ENCODE assay signal across 8 cellular contexts in genomic region chr5:178130576-178131445, GRCh38. TPM values are rescaled to one million over a fixed set of nuclear protein-coding genes. Genes with fewer than 3 reads are reported as not detected.
DNase-seq lines count a peak whose midpoint lies in the region; ATAC-seq, FAIRE-seq and TF ChIP-seq lines count a peak whose summit lies in the region.

A gene with protein sequence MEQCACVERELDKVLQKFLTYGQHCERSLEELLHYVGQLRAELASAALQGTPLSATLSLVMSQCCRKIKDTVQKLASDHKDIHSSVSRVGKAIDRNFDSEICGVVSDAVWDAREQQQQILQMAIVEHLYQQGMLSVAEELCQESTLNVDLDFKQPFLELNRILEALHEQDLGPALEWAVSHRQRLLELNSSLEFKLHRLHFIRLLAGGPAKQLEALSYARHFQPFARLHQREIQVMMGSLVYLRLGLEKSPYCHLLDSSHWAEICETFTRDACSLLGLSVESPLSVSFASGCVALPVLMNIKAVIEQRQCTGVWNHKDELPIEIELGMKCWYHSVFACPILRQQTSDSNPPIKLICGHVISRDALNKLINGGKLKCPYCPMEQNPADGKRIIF (plus strand): TSS chr5:178131014. CDS start chr5:178138120, 7,106 bp downstream.

- peaks cover 3 to 8% (median 6%) of the 10 kb centered on the region in 3 donors for H3K4me1 ChIP-seq in pancreas
- H3K4me1 ChIP-seq in tibial artery = peaks cover 0 to 18% (median 12%) of the 10 kb centered on the region in 4 donors

- H3K27me3 ChIP-seq in pancreas = no peaks in the 10 kb centered on the region
- no peaks in the 10 kb centered on the region for H3K27me3 ChIP-seq in tibial artery

- peak within 1 kb of the TSS; percentile 85 to 88 (median 85) for H3K27ac ChIP-seq in pancreas
- H3K27ac ChIP-seq in tibial artery = peak within 1 kb of the TSS; percentile 90 to 95

- peak; percentile 82 for TF ChIP-seq POLR2A in GM10847 (IDR thresholded peaks at IDR 0.05; ENCODE audit: extremely low read depth, insufficient read length)
- TF ChIP-seq POLR2A in NB4 (IDR thresholded peaks at IDR 0.05; ENCODE audit: extremely low read depth, insufficient read length) = peak; percentile 50

- intact Hi-C loops in Right ventricle myocardium inferior (cut with DNase I) (loop anchor here (2.0 kb wide), 1 partner anchor 18 kb away; the partner anchor contains the start of gene N4BP3), pancreas (cut with DNase I) (no loop called here), tibial artery (cut with DNase I; ENCODE audit: low total_unique reads) (no loop called here)

- DNase-seq in HFF-Myc (ENCODE audit: extremely low read depth, low read depth) (no peak), NB4 (ENCODE audit: low read depth) (peak; percentile 87), SW480 (ENCODE audit: low spot score) (peak; percentile 82), Right ventricle myocardium inferior (ENCODE audit: missing footprints) (peak; percentile 93), pancreas (peak; percentile 80 to 96 (median 88)), tibial artery (peak; percentile 77 to 89)
- peak; percentile 66 for DNase-seq in activated naive CD8-positive, alpha-beta T cell treated with anti-CD3 and anti-CD28 coated beads, Interleukin-2, amount 50 U/mL, for 16 hours (ENCODE audit: low read depth, low spot score)

- H3K9me3 ChIP-seq in pancreas = no peaks in the 10 kb centered on the region
- no peaks in the 10 kb centered on the region for H3K9me3 ChIP-seq in tibial artery

- H3K4me3 ChIP-seq in HFF-Myc (replicated peaks; ENCODE audit: low read depth, low read length) = peak within 1 kb of the TSS; percentile 72
- peak within 1 kb of the TSS; percentile 70 for H3K4me3 ChIP-seq in NB4 (ENCODE audit: low read depth, low read length)
- H3K4me3 ChIP-seq in pancreas = peak within 1 kb of the TSS; percentile 84 to 98 (median 90)
- peak within 1 kb of the TSS; percentile 72 to 86 for H3K4me3 ChIP-seq in tibial artery

- FAIRE-seq in pancreas (lab: Jason Lieb, UNC) = no peak

- ATAC-seq in Right ventricle myocardium inferior (peak; percentile 96), pancreas (peak; percentile 96 to 98 (median 98))

- TF ChIP-seq CTCF in HFF-Myc (IDR thresholded peaks at IDR 0.05; ENCODE audit: low read depth, low read length, missing control alignments) (no peak), NB4 (IDR thresholded peaks at IDR 0.05; ENCODE audit: low read depth, low read length) (no peak), pancreas (IDR thresholded peaks at IDR 0.05) (no peak), tibial artery (IDR thresholded peaks at IDR 0.05) (no peak)

- 0% methylated on average over 67 to 102 of the region's 102 CpGs for WGBS in pancreas, 2 donors

- H3K36me3 ChIP-seq in pancreas (no peaks in the 10 kb centered on the region), tibial artery (peaks cover 9 to 26% (median 10%) of the 10 kb centered on the region in 3 donors)

RNA-seq across cellular contexts. Expression of the gene that starts here (rescaled TPM):
- total RNA-seq in Right ventricle myocardium inferior = 35.2 TPM
- 10 to 100 TPM; 12.1 to 21.7 (median 17.4) TPM for total RNA-seq in pancreas
- polyA plus RNA-seq in pancreas = 10 to 100 TPM; 26.4 to 29.8 TPM
